ENCODE assay signal across 7 cellular contexts in the genomic region with DNA sequence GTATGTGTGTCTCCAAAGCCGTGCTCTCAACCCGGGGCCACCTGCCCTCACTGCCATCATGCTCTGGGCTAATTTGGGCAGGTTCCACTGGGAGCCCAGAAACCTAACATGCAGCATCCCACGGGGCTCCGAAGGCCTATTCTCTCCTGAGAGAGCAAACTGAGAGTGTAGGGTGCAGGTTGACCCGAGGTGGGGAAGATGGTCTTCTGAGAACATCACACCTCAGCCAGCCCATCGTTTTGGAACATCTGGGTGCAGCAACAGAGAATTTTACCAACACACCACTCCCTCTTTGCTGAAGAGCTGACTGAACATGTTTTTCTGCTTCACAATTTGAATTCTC.
"Had no signal": no experiment of that assay in that cellular context is flagged by ENCODE, and none has a peak within 500 bp of the region (broad histone marks: within the 10 kb centered on the region; RNA-seq: fewer than 3 reads in every experiment).

No MANE protein-coding gene starts in this region.

- H3K9ac ChIP-seq: GM23248 had no signal

- H3K4me3 ChIP-seq: GM23248, K562 had no signal

- ATAC-seq: K562 had no signal

- H3K27ac ChIP-seq: GM23248 had no signal

- DNase-seq: GM23248, GOT3, H7, HCEC 1CT, IMR-90, KG1 had no signal

- H2AFZ ChIP-seq: GM23248 had no signal
